In genomic region chr12:119128527-119128926, GRCh38 we compare ENCODE assay signal across 30 cellular contexts. TPM values are rescaled to one million over a fixed set of nuclear protein-coding genes. Genes with fewer than 3 reads are reported as not detected.
"Had no signal": no experiment of that assay in that cellular context is flagged by ENCODE, and none has a peak within 500 bp of the region (broad histone marks: within the 10 kb centered on the region; RNA-seq: fewer than 3 reads in every experiment).

No MANE protein-coding gene starts in this region.

- H3K79me2 ChIP-seq: parathyroid adenoma had no signal

- H3K4me1 Mint-ChIP-seq: naive thymus-derived CD8-positive, alpha-beta T cell; nephron progenitor cell; neural crest cell; stimulated activated effector memory CD8-positive, alpha-beta T cell treated with anti-CD3 and anti-CD28 coated beads, Interleukin-12 subunit alpha, Interleukin-12 subunit beta, amount 100 ng/mL, for 72 hours; stimulated activated naive B cell treated with anti-CD40 and anti-IgM and Interleukin-4, amounts not matched to agents 10 μg/mL and 1 μg/mL and 100 μg/mL, for 72 hours had no signal

- DNase-seq: naive thymus-derived CD8-positive, alpha-beta T cell; nephron progenitor cell; nucleus accumbens; ovary; posterior cingulate gyrus; psoas muscle; right cardiac atrium; right lobe of liver; sigmoid colon; small intestine; stimulated activated CD4-positive, alpha-beta T cell treated with anti-CD3 and anti-CD28 coated beads, Interleukin-15, amount 100 ng/mL, for 24 hours; stimulated activated CD4-positive, alpha-beta T cell treated with anti-CD3 and anti-CD28 coated beads, Interleukin-2, amount 100 ng/mL, for 24 hours; stimulated activated CD4-positive, alpha-beta T cell treated with anti-CD3 and anti-CD28 coated beads, Interleukin-2, amount 100 ng/mL, for 48 hours; stimulated activated CD4-positive, alpha-beta T cell treated with anti-CD3 and anti-CD28 coated beads, Interleukin-4, amount 100 ng/mL, for 24 hours; stimulated activated naive B cell treated with anti-CD40 and anti-IgM and Interleukin-4, amounts not matched to agents 10 μg/mL and 1 μg/mL and 100 μg/mL, for 72 hours; stimulated activated naive CD4-positive, alpha-beta T cell treated with Interleukin-2 at 50 U/mL for 16 hours; stomach; thyroid gland; upper lobe of right lung; uterus had no signal

- H3K27me3 Mint-ChIP-seq: stimulated activated naive B cell treated with anti-CD40 and anti-IgM and Interleukin-4, amounts not matched to agents 10 μg/mL and 1 μg/mL and 100 μg/mL, for 72 hours had no signal

- H3K4me1 ChIP-seq: psoas muscle, right lobe of liver, sigmoid colon, stomach, thyroid gland, tibial nerve, upper lobe of right lung, uterus had no signal

- H2AFZ ChIP-seq: parathyroid adenoma had no signal

- ATAC-seq: naive thymus-derived CD8-positive, alpha-beta T cell; natural killer cell treated with Interleukin-12 subunit alpha and Interleukin-12 subunit beta and Interleukin-15 and Interleukin-18, amount 100 ng/mL, for 72 hours; psoas muscle; right cardiac atrium; right lobe of liver; stimulated activated effector memory CD8-positive, alpha-beta T cell treated with anti-CD3 and anti-CD28 coated beads, Interleukin-12 subunit alpha, Interleukin-12 subunit beta, amount 100 ng/mL, for 72 hours; stimulated activated naive B cell treated with anti-CD40 and anti-IgM and Interleukin-4, amounts not matched to agents 10 μg/mL and 1 μg/mL and 100 μg/mL, for 72 hours; upper lobe of right lung had no signal

- H3K4me3 ChIP-seq: ovary, psoas muscle, right lobe of liver, sigmoid colon, stomach, thoracic aorta, thyroid gland, tibial nerve, upper lobe of right lung, uterus had no signal

- H3K27ac Mint-ChIP-seq: naive thymus-derived CD8-positive, alpha-beta T cell; natural killer cell treated with Interleukin-12 subunit alpha and Interleukin-12 subunit beta and Interleukin-15 and Interleukin-18, amount 100 ng/mL, for 72 hours; nephron progenitor cell; progenitor cell of endocrine pancreas; stimulated activated effector memory CD8-positive, alpha-beta T cell treated with anti-CD3 and anti-CD28 coated beads, Interleukin-12 subunit alpha, Interleukin-12 subunit beta, amount 100 ng/mL, for 72 hours; stimulated activated naive B cell treated with anti-CD40 and anti-IgM and Interleukin-4, amounts not matched to agents 10 μg/mL and 1 μg/mL and 100 μg/mL, for 72 hours; stimulated activated naive CD8-positive, alpha-beta T cell treated with anti-CD3 and anti-CD28 coated beads, Interleukin-15, Interleukin-2, amounts not matched to agents 100 ng/mL and 50 ng/mL, for 24 hours; type B pancreatic cell had no signal

- H3K36me3 ChIP-seq: neutrophil, ovary, right lobe of liver, sigmoid colon, stomach, thoracic aorta, thyroid gland, tibial nerve, upper lobe of right lung, uterus had no signal

- H3K27ac ChIP-seq: neutrophil, ovary, parathyroid adenoma, psoas muscle, right lobe of liver, sigmoid colon, stomach, thoracic aorta, thyroid gland, tibial nerve, upper lobe of right lung, uterus had no signal

- H3K9me3 Mint-ChIP-seq: nephron progenitor cell, type B pancreatic cell had no signal

- H3K9ac ChIP-seq: parathyroid adenoma had no signal

- H3K4me3 Mint-ChIP-seq: naive thymus-derived CD8-positive, alpha-beta T cell; natural killer cell treated with Interleukin-12 subunit alpha and Interleukin-12 subunit beta and Interleukin-15 and Interleukin-18, amount 100 ng/mL, for 72 hours; nephron progenitor cell; neural crest cell; stimulated activated effector memory CD8-positive, alpha-beta T cell treated with anti-CD3 and anti-CD28 coated beads, Interleukin-12 subunit alpha, Interleukin-12 subunit beta, amount 100 ng/mL, for 72 hours; stimulated activated naive B cell treated with anti-CD40 and anti-IgM and Interleukin-4, amounts not matched to agents 10 μg/mL and 1 μg/mL and 100 μg/mL, for 72 hours; stimulated activated naive CD8-positive, alpha-beta T cell treated with anti-CD3 and anti-CD28 coated beads, Interleukin-15, Interleukin-2, amounts not matched to agents 100 ng/mL and 50 ng/mL, for 24 hours; type B pancreatic cell had no signal

- H3K9me3 ChIP-seq: neutrophil, ovary, psoas muscle, right lobe of liver, thyroid gland, upper lobe of right lung, uterus had no signal

- H3K27me3 ChIP-seq: neutrophil, ovary, right lobe of liver, sigmoid colon, stomach, thyroid gland, tibial nerve, upper lobe of right lung, uterus had no signal

- H3K36me3 Mint-ChIP-seq: natural killer cell treated with Interleukin-12 subunit alpha and Interleukin-12 subunit beta and Interleukin-15 and Interleukin-18, amount 100 ng/mL, for 72 hours; stimulated activated effector memory CD8-positive, alpha-beta T cell treated with anti-CD3 and anti-CD28 coated beads, Interleukin-12 subunit alpha, Interleukin-12 subunit beta, amount 100 ng/mL, for 72 hours; stimulated activated naive B cell treated with anti-CD40 and anti-IgM and Interleukin-4, amounts not matched to agents 10 μg/mL and 1 μg/mL and 100 μg/mL, for 72 hours; type B pancreatic cell had no signal

RNA-seq across cellular contexts. Expression of gene HSPB8, which starts 50.2 kb away (rescaled TPM):
- total RNA-seq: naive thymus-derived CD8-positive, alpha-beta T cell; natural killer cell treated with Interleukin-12 subunit alpha and Interleukin-12 subunit beta and Interleukin-15 and Interleukin-18, amount 100 ng/mL, for 72 hours had no signal
- polyA plus RNA-seq: naive thymus-derived CD8-positive, alpha-beta T cell had no signal
